In genomic region chr15:59105839-59106238, GRCh38 we compare ENCODE assay signal across 8 cellular contexts. TPM values are rescaled to one million over a fixed set of nuclear protein-coding genes. Genes with fewer than 3 reads are reported as not detected.
DNase-seq lines count a peak whose midpoint lies in the region; ATAC-seq and TF ChIP-seq lines count a peak whose summit lies in the region.

No MANE protein-coding gene starts in this region.

- intact Hi-C loops in testis (cut with DNase I; ENCODE audit: low total_unique reads), result no loop called here

- H3K9me3 Mint-ChIP-seq in activated T-cell treated with anti-CD3 and anti-CD28 coated beads, Interleukin-2, amount 50 U/mL, for 24 hours, result no peaks in the 10 kb centered on the region

- H3K9me3 ChIP-seq in hepatocyte (ENCODE audit: low read depth) (no peaks in the 10 kb centered on the region), testis (no peaks in the 10 kb centered on the region)

- peak overlapping the region; percentile 27 for H3K27ac ChIP-seq in hepatocyte
- no peak overlapping the region for H3K27ac ChIP-seq in testis

- peaks cover 5% of the 10 kb centered on the region for H3K4me1 ChIP-seq in hepatocyte (ENCODE audit: insufficient read depth)
- H3K4me1 ChIP-seq in testis, result peaks cover 3% of the 10 kb centered on the region

- no peaks in the 10 kb centered on the region for H3K27me3 Mint-ChIP-seq in activated T-cell treated with anti-CD3 and anti-CD28 coated beads, Interleukin-2, amount 50 U/mL, for 24 hours

- no peaks in the 10 kb centered on the region for H3K9me2 ChIP-seq in hepatocyte (replicated peaks; ENCODE audit: insufficient read depth)

- H2AFZ ChIP-seq in hepatocyte, result peak overlapping the region; percentile 73

- H3K4me1 Mint-ChIP-seq in activated T-cell treated with anti-CD3 and anti-CD28 coated beads, Interleukin-2, amount 50 U/mL, for 24 hours (ENCODE audit: low read depth), result peaks cover 17% of the 10 kb centered on the region

- H3K4me2 ChIP-seq in hepatocyte, result peak overlapping the region; percentile 90

- peaks cover 16% of the 10 kb centered on the region for H3K79me2 ChIP-seq in hepatocyte

- no peak for DNase-seq in activated T-cell treated with anti-CD3 and anti-CD28 coated beads, Interleukin-2, amount 50 U/mL, for 24 hours
- DNase-seq in activated T-cell treated with anti-CD3 and anti-CD28 coated beads, Interleukin-2, amount 50 U/mL, for 48 hours, result no peak
- DNase-seq in SK-N-DZ (ENCODE audit: low spot score) (peak; percentile 4), hepatocyte (ENCODE audit: low spot score) (no peak), testis (no peak), GDM1 (lab: John Stamatoyannopoulos, UW) (no peak), HCEC 1CT (no peak)

- TF ChIP-seq CTCF in hepatocyte (IDR thresholded peaks at IDR 0.05; ENCODE audit: poor library complexity) (peak; percentile 34), testis (IDR thresholded peaks at IDR 0.05) (no peak)

- peak overlapping the region; percentile 56 for H3K4me3 ChIP-seq in hepatocyte
- peak overlapping the region; percentile 65 to 66 for H3K4me3 ChIP-seq in testis

- H3K36me3 ChIP-seq in hepatocyte (replicated peaks; ENCODE audit: insufficient read depth, low read depth) (no peaks in the 10 kb centered on the region), testis (ENCODE audit: low read depth, missing control alignments) (no peaks in the 10 kb centered on the region)

- H3K27me3 ChIP-seq in hepatocyte (no peaks in the 10 kb centered on the region), testis (no peaks in the 10 kb centered on the region)

- 5% methylated on average over 3 of the region's 3 CpGs for WGBS in hepatocyte (ENCODE audit: low lambda C conversion rate, missing lambda C conversion rate)
- WGBS in testis, 2 donors, result 48 to 49% methylated on average over 3 of the region's 3 CpGs

- H3K4me3 Mint-ChIP-seq in activated T-cell treated with anti-CD3 and anti-CD28 coated beads, Interleukin-2, amount 50 U/mL, for 24 hours, result peak overlapping the region; percentile 87

- H4K20me1 ChIP-seq in hepatocyte (ENCODE audit: insufficient read depth, poor library complexity, severe bottlenecking), result no peaks in the 10 kb centered on the region

- H3K36me3 Mint-ChIP-seq in activated T-cell treated with anti-CD3 and anti-CD28 coated beads, Interleukin-2, amount 50 U/mL, for 24 hours (ENCODE audit: low read depth), result peaks cover 31% of the 10 kb centered on the region

- ATAC-seq in activated CD4-positive, CD25-positive, alpha-beta regulatory T cell treated with anti-CD3 and anti-CD28 coated beads, Interleukin-2, amount 50 U/mL, for 24 hours, result no peak

- peak overlapping the region; percentile 88 for H3K27ac Mint-ChIP-seq in activated T-cell treated with anti-CD3 and anti-CD28 coated beads, Interleukin-2, amount 50 U/mL, for 24 hours

- TF ChIP-seq POLR2A in testis (IDR thresholded peaks at IDR 0.05), result no peak

RNA-seq across cellular contexts. Expression of gene CCNB2, which starts 0.9 kb away (rescaled TPM):
- polyA plus RNA-seq in SK-N-DZ (2014; cell fraction: cytosol; rRNA removed), result 255 and 268 TPM in 2 replicates
- 134 and 166 TPM in 2 replicates for polyA plus RNA-seq in SK-N-DZ (2014; cell fraction: nucleus; rRNA removed)
- total RNA-seq in hepatocyte (15.1 and 20.9 TPM in 2 replicates), testis (10 to 100 TPM; 47.2 to 54.2 TPM)
- polyA plus RNA-seq in hepatocyte (15.3 and 18.9 TPM in 2 replicates), testis (ENCODE audit: insufficient read depth, low read depth, low replicate concordance) (179 TPM)
